Comparison of ENCODE assay signal across 18 cellular contexts in the genomic region with DNA sequence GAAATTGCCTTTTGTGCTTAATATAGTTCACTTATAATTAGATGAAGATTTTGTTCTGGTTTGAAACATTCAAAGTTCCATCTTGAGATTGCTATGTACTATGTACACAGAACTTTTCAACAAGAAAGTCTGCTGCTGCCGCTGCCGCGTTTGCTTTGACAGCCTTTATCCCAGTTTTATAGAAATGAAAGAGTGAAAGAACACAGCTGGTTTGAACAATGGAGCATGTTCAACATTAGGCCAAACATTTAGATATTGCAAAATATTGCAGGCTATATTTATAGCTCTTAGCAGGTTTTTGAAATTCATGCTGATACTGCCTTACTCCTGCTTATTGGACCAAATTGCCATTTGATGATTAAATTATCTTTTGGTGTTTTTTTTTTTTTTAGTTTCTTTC.
A peak's percentile ranks its signal among the peaks of the same experiment; 100 is the strongest.
DNase-seq lines count a peak whose midpoint lies in the region; ATAC-seq and TF ChIP-seq lines count a peak whose summit lies in the region.
"Had no signal": no experiment of that assay in that cellular context is flagged by ENCODE, and none has a peak within 500 bp of the region (broad histone marks: within the 10 kb centered on the region; RNA-seq: fewer than 3 reads in every experiment).

No MANE protein-coding gene starts in this region.

- H4K91ac ChIP-seq in mesenchymal stem cell (ENCODE audit: low read length), result no peak overlapping the region

- 33% methylated on average over 3 of the region's 3 CpGs for WGBS in esophagus muscularis mucosa
- 65% methylated on average over 3 of the region's 3 CpGs for WGBS in mesenchymal stem cell
- WGBS in tibial nerve, 2 donors, result 28 to 36% methylated on average over 3 of the region's 3 CpGs

- no peak for TF ChIP-seq CTCF in RWPE2 (IDR thresholded peaks at IDR 0.05; ENCODE audit: poor library complexity, severe bottlenecking)
- TF ChIP-seq CTCF in esophagus muscularis mucosa (IDR thresholded peaks at IDR 0.05), result no peak
- TF ChIP-seq CTCF in tibial nerve (IDR thresholded peaks at IDR 0.05), result no peak

- no peak overlapping the region for H2BK15ac ChIP-seq in mesenchymal stem cell (ENCODE audit: low read depth, poor library complexity, severe bottlenecking)

- TF ChIP-seq POLR2A in esophagus muscularis mucosa (IDR thresholded peaks at IDR 0.05; ENCODE audit: low read depth) (no peak), tibial nerve (IDR thresholded peaks at IDR 0.05) (no peak)

- H3K18ac ChIP-seq in mesenchymal stem cell (ENCODE audit: low read depth in 1 of 2, low read length in 2 of 2), result no peak overlapping the region

- peak overlapping the region; percentile 3 for H3K27ac ChIP-seq in RWPE2 (ENCODE audit: poor library complexity, severe bottlenecking)
- peak overlapping the region; percentile 76 to 79 (median 78) for H3K27ac ChIP-seq in esophagus muscularis mucosa (replicated peaks in 1 of 4)
- H3K27ac ChIP-seq in mesenchymal stem cell (ENCODE audit: low read length, poor library complexity, severe bottlenecking), result no peak overlapping the region
- peak overlapping the region in 2 of 4 donors; percentile 75 to 81 for H3K27ac ChIP-seq in tibial nerve
- H3K27ac ChIP-seq: C4-2B, colonic mucosa, SJCRH30 had no signal

- no peak overlapping the region for H3K4me3 ChIP-seq in RWPE2 (ENCODE audit: severe bottlenecking)
- no peak overlapping the region for H3K4me3 ChIP-seq in esophagus muscularis mucosa
- peak overlapping the region in 1 of 2 experiments; percentile 35 for H3K4me3 ChIP-seq in mesenchymal stem cell (ENCODE audit: insufficient read depth in 1 of 2, low read depth in 1 of 2, low read length in 2 of 2)
- no peak overlapping the region for H3K4me3 ChIP-seq in tibial nerve
- H3K4me3 ChIP-seq: colonic mucosa, SJCRH30 had no signal

- H3K9ac ChIP-seq in mesenchymal stem cell (ENCODE audit: low read length), result peak overlapping the region; percentile 74

- no peaks in the 10 kb centered on the region for H3K79me1 ChIP-seq in mesenchymal stem cell (replicated peaks; ENCODE audit: low read length, poor library complexity, severe bottlenecking)

- no peaks in the 10 kb centered on the region for H3K9me3 ChIP-seq in RWPE2 (ENCODE audit: severe bottlenecking)
- H3K9me3 ChIP-seq in esophagus muscularis mucosa, result no peaks in the 10 kb centered on the region
- H3K9me3 ChIP-seq in mesenchymal stem cell (ENCODE audit: control insufficient read depth, low read length), result no peaks in the 10 kb centered on the region
- H3K9me3 ChIP-seq in tibial nerve, result no peaks in the 10 kb centered on the region
- H3K9me3 ChIP-seq: colonic mucosa, SJCRH30 had no signal

- H4K8ac ChIP-seq in mesenchymal stem cell (ENCODE audit: low read length), result no peak overlapping the region

- DNase-seq in RWPE2 (ENCODE audit: low spot score), result no peak
- no peak for DNase-seq in esophagus muscularis mucosa (ENCODE audit: extremely low spot score)
- no peak for DNase-seq in mesenchymal stem cell
- peak; percentile 33 to 36 for DNase-seq in tibial nerve (ENCODE audit: low spot score in 2 of 2)
- no peak for DNase-seq in activated CD4-positive, CD25-positive, alpha-beta regulatory T cell (lab: John Stamatoyannopoulos, UW)
- DNase-seq: activated CD4-positive, alpha-beta T cell treated with anti-CD3 and anti-CD28 coated beads for 1 hour; activated gamma-delta T cell treated with Interleukin-2 at 50 U/mL for 16 hours; colonic mucosa; NCI-H187 treated with DMSO at 0.1 percent for 48 hours; NCI-H446; nephron progenitor cell; NK-92 treated with Interleukin-12 subunit alpha and Interleukin-12 subunit beta, amount 100 ng/mL, for 24 hours; SJCRH30; stimulated activated CD4-positive, alpha-beta T cell treated with anti-CD3 and anti-CD28 coated beads, Interleukin-1b, Interleukin-23, amount 100 ng/mL, for 48 hours; T-helper 9 cell had no signal

- H2BK5ac ChIP-seq in mesenchymal stem cell (ENCODE audit: low read depth, low read length, poor library complexity, severe bottlenecking), result no peak overlapping the region

- no peak for ATAC-seq in RWPE2 (ENCODE audit: low read depth)
- no peak for ATAC-seq in HG02885 (IDR thresholded peaks at IDR 0.05; ENCODE audit: poor library complexity, unreplicated experiment)
- ATAC-seq in GM21737 (IDR thresholded peaks at IDR 0.05; ENCODE audit: unreplicated experiment), result no peak

- peaks cover 36% of the 10 kb centered on the region for H3K4me1 ChIP-seq in RWPE2 (ENCODE audit: insufficient read depth, poor library complexity, severe bottlenecking)
- H3K4me1 ChIP-seq in esophagus muscularis mucosa, result peaks cover 30 to 70% (median 67%) of the 10 kb centered on the region in 4 donors
- peaks cover 2% of the 10 kb centered on the region for H3K4me1 ChIP-seq in mesenchymal stem cell (ENCODE audit: control insufficient read depth, insufficient read depth, low read depth, low read length)
- H3K4me1 ChIP-seq in tibial nerve, result peaks cover 0 to 49% (median 11%) of the 10 kb centered on the region in 4 donors
- H3K4me1 ChIP-seq: colonic mucosa, SJCRH30 had no signal

- H3K4ac ChIP-seq in mesenchymal stem cell (ENCODE audit: low read depth in 1 of 2, low read length in 2 of 2), result no peak overlapping the region

- no peak overlapping the region for H2BK12ac ChIP-seq in mesenchymal stem cell (ENCODE audit: low read length in 2 of 2)

- no peaks in the 10 kb centered on the region for H3K27me3 ChIP-seq in RWPE2 (ENCODE audit: insufficient read depth, poor library complexity, severe bottlenecking)
- H3K27me3 ChIP-seq in esophagus muscularis mucosa, result no peaks in the 10 kb centered on the region
- H3K27me3 ChIP-seq in mesenchymal stem cell (ENCODE audit: control insufficient read depth in 1 of 2, insufficient read depth in 1 of 2, low read length in 2 of 2), result no peaks in the 10 kb centered on the region
- no peaks in the 10 kb centered on the region for H3K27me3 ChIP-seq in tibial nerve
- H3K27me3 ChIP-seq: colonic mucosa had no signal

- H2AK5ac ChIP-seq in mesenchymal stem cell (ENCODE audit: low read length, severe bottlenecking), result no peak overlapping the region

- intact Hi-C loops in esophagus muscularis mucosa (cut with DNase I), result no loop called here

- no peaks in the 10 kb centered on the region for H3K36me3 ChIP-seq in RWPE2 (ENCODE audit: low read depth)
- no peaks in the 10 kb centered on the region for H3K36me3 ChIP-seq in esophagus muscularis mucosa
- no peaks in the 10 kb centered on the region for H3K36me3 ChIP-seq in mesenchymal stem cell (ENCODE audit: control insufficient read depth in 1 of 2, insufficient read depth in 2 of 2, low read depth in 1 of 2, low read length in 2 of 2)
- H3K36me3 ChIP-seq in tibial nerve, result no peaks in the 10 kb centered on the region
- H3K36me3 ChIP-seq: colonic mucosa, SJCRH30 had no signal

- no peak for TF ChIP-seq EP300 in esophagus muscularis mucosa (IDR thresholded peaks at IDR 0.05)
- TF ChIP-seq EP300 in tibial nerve (IDR thresholded peaks at IDR 0.05), result no peak

- no peak overlapping the region for H3K4me2 ChIP-seq in mesenchymal stem cell (ENCODE audit: low read length, poor library complexity, severe bottlenecking)

- H3K14ac ChIP-seq in mesenchymal stem cell (ENCODE audit: low read length in 2 of 2), result no peak overlapping the region

- no peak overlapping the region for H2BK120ac ChIP-seq in mesenchymal stem cell (ENCODE audit: low read depth, low read length)

- no peak overlapping the region for H3K23ac ChIP-seq in mesenchymal stem cell (ENCODE audit: low read length in 2 of 2)

- no peak overlapping the region for H2AFZ ChIP-seq in mesenchymal stem cell (ENCODE audit: low read depth, low read length)

Comparison
In these comparisons a context has a peak if more than half of its experiments do, and no peak if none do; other contexts are left out.
1. DNase-seq: peak in tibial nerve (2 of 2); none in RWPE2 (single experiment), esophagus muscularis mucosa (single experiment), mesenchymal stem cell (single experiment) and activated CD4-positive, CD25-positive, alpha-beta regulatory T cell (0 of 4).